ENCODE assay signal across 10 cellular contexts in genomic region chr15:33278816-33279612, GRCh38. TPM values are rescaled to one million over a fixed set of nuclear protein-coding genes. Genes with fewer than 3 reads are reported as not detected.
DNase-seq lines count a peak whose midpoint lies in the region; ATAC-seq, FAIRE-seq and TF ChIP-seq lines count a peak whose summit lies in the region.
"Had no signal": no experiment of that assay in that cellular context is flagged by ENCODE, and none has a peak within 500 bp of the region (broad histone marks: within the 10 kb centered on the region; RNA-seq: fewer than 3 reads in every experiment).

No MANE protein-coding gene starts in this region.

- TF ChIP-seq CTCF in astrocyte (IDR thresholded peaks at IDR 0.05; ENCODE audit: insufficient read depth, low read depth, low read length): no peak

- H3K9ac ChIP-seq in HUES64 (ENCODE audit: low read depth, low read length): peak overlapping the region; percentile 2; the same call in 1 of the 2 replicates
- peak overlapping the region; percentile 66 for H3K9ac ChIP-seq in astrocyte (ENCODE audit: low read length)

- no peaks in the 10 kb centered on the region for H3K9me3 ChIP-seq in HUES64 (ENCODE audit: insufficient read depth, low read depth, low read length)
- no peaks in the 10 kb centered on the region for H3K9me3 ChIP-seq in astrocyte (ENCODE audit: insufficient read depth, low read depth, low read length)

- no peaks in the 10 kb centered on the region for H3K36me3 ChIP-seq in HUES64 (ENCODE audit: insufficient read depth, low read length)
- H3K36me3 ChIP-seq in astrocyte (ENCODE audit: insufficient read depth, low read length): no peaks in the 10 kb centered on the region

- H3K27me3 ChIP-seq in HUES64 (ENCODE audit: insufficient read depth, low read length) (no peaks in the 10 kb centered on the region), astrocyte (ENCODE audit: insufficient read depth, low read length) (no peaks in the 10 kb centered on the region)

- H4K20me1 ChIP-seq in astrocyte (ENCODE audit: insufficient read depth, low read length): no peaks in the 10 kb centered on the region

- H3K36me3 Mint-ChIP-seq in astrocyte (ENCODE audit: low read depth, unreplicated experiment): no peaks in the 10 kb centered on the region

- DNase-seq in AG08396 (ENCODE audit: low spot score) (peak; percentile 72), astrocyte (ENCODE audit: low read depth) (peak; percentile 88), iris pigment epithelial cell (ENCODE audit: low read depth) (peak; percentile 93), NCI-H1694 treated with DMSO at 0.1 percent for 48 hours (lab: John Stamatoyannopoulos, UW) (no peak), activated gamma-delta T cell (lab: John Stamatoyannopoulos, UW) (no peak)

- FAIRE-seq in astrocyte (lab: Jason Lieb, UNC): no peak

- 0 out of 2 replicates have a peak overlapping the region, but pooled peaks have one; percentile 15 for H3K4me3 ChIP-seq in HUES64 (ENCODE audit: low read length)
- no peak overlapping the region for H3K4me3 ChIP-seq in astrocyte (ENCODE audit: insufficient read depth, low read depth, low read length)

- H3K4me3 Mint-ChIP-seq in astrocyte (ENCODE audit: unreplicated experiment): peak overlapping the region; percentile 18

- H3K4me1 ChIP-seq in HUES64 (ENCODE audit: insufficient read depth, low read length): peaks cover 21% of the 10 kb centered on the region
- H3K4me1 ChIP-seq in astrocyte (ENCODE audit: insufficient read depth, low read length): peaks cover 15% of the 10 kb centered on the region

- peaks cover 3% of the 10 kb centered on the region for H3K9me3 Mint-ChIP-seq in astrocyte (ENCODE audit: unreplicated experiment)

- H3K27me3 Mint-ChIP-seq in astrocyte (ENCODE audit: low read depth, unreplicated experiment): no peaks in the 10 kb centered on the region

- peak overlapping the region; percentile 68 for H2AFZ ChIP-seq in astrocyte (ENCODE audit: low read depth, low read length)

- WGBS in HUES64: 67% methylated on average over 4 of the region's 4 CpGs

- peak overlapping the region; percentile 69 for H3K4me2 ChIP-seq in astrocyte (ENCODE audit: low read length)

- H3K27ac Mint-ChIP-seq in astrocyte (ENCODE audit: unreplicated experiment): peak overlapping the region; percentile 96

- H3K79me2 ChIP-seq in astrocyte (ENCODE audit: insufficient read depth, low read length): no peaks in the 10 kb centered on the region

- ATAC-seq in HG02970 (IDR thresholded peaks at IDR 0.05; ENCODE audit: low FRiP score, unreplicated experiment) (no peak), GM21528 (IDR thresholded peaks at IDR 0.05; ENCODE audit: low FRiP score, unreplicated experiment) (no peak)

- peak overlapping the region; percentile 35; the same call in 1 of the 2 replicates for H3K27ac ChIP-seq in HUES64 (ENCODE audit: low read depth, low read length)
- H3K27ac ChIP-seq in astrocyte (ENCODE audit: low read depth, low read length): peak overlapping the region; percentile 86

- peaks cover 15% of the 10 kb centered on the region for H3K4me1 Mint-ChIP-seq in astrocyte (ENCODE audit: low read depth, unreplicated experiment)

RNA-seq across cellular contexts. Expression of gene RYR3, which starts 31.8 kb away (rescaled TPM):
- polyA plus RNA-seq in HUES64 (2013, experiment 1 of 2): 0.60 TPM
- polyA plus RNA-seq in HUES64 (2013, experiment 2 of 2): 0.57 TPM
- total RNA-seq in astrocyte: 0.91 and 1.5 TPM in 2 replicates
- total RNA-seq: activated CD8-positive, alpha-beta memory T cell treated with anti-CD3 and anti-CD28 coated beads for 36 hours; dermis microvascular lymphatic vessel endothelial cell had no signal

Comparison
In these comparisons a context has a peak if more than half of its experiments do, and no peak if none do; other contexts are left out.
1. DNase-seq: peak in AG08396 (single experiment), astrocyte (single experiment) and iris pigment epithelial cell (single experiment); none in NCI-H1694 treated with DMSO at 0.1 percent for 48 hours (single experiment) and activated gamma-delta T cell (single experiment).